Comparison of ENCODE assay signal across 10 cellular contexts in genomic region chr7:6600093-6600492, GRCh38. TPM values are rescaled to one million over a fixed set of nuclear protein-coding genes. Genes with fewer than 3 reads are reported as not detected.
"Had no signal": no experiment of that assay in that cellular context is flagged by ENCODE, and none has a peak within 500 bp of the region (broad histone marks: within the 10 kb centered on the region; RNA-seq: fewer than 3 reads in every experiment).

No MANE protein-coding gene starts in this region.

- H3K4me3 ChIP-seq: GM23248 had no signal

- H3K27ac ChIP-seq: GM23248 had no signal

- DNase-seq: GM23248, GOT3, H9, HCEC 1CT, HFFc6, KG1 had no signal

- FAIRE-seq: HepG2, HTR-8/SVneo had no signal

- ATAC-seq: HepG2 had no signal

- H3K9ac ChIP-seq: GM23248 had no signal

- H2AFZ ChIP-seq: GM23248 had no signal

RNA-seq across cellular contexts. Expression of gene ZNF853, which starts 15.3 kb away (rescaled TPM):
- polyA plus RNA-seq: GM23248 had no signal

RNA-seq across cellular contexts. Expression of gene GRID2IP, which starts 48.8 kb away (rescaled TPM):
- total RNA-seq: GM23248, H4, HepG2, HFFc6, HT-29 had no signal
- polyA plus RNA-seq: GM23248 had no signal
